In genomic region chr11:64717268-64717578, GRCh38 we compare ENCODE assay signal across 23 cellular contexts. TPM values are rescaled to one million over a fixed set of nuclear protein-coding genes. Genes with fewer than 3 reads are reported as not detected.
"Had no signal": no experiment of that assay in that cellular context is flagged by ENCODE, and none has a peak within 500 bp of the region (broad histone marks: within the 10 kb centered on the region; RNA-seq: fewer than 3 reads in every experiment).

No MANE protein-coding gene starts in this region.

- H3K4me1 ChIP-seq: gastrocnemius medialis, prostate gland had no signal

- H3K4me3 ChIP-seq: gastrocnemius medialis, heart left ventricle, left ventricle myocardium inferior, prostate gland, right atrium auricular region, tibial nerve, uterus had no signal

- ATAC-seq: activated naive CD8-positive, alpha-beta T cell treated with anti-CD3 and anti-CD28 coated beads, Interleukin-2, amount 50 U/mL, for 24 hours; esophagus mucosa; gastrocnemius medialis; heart left ventricle had no signal

- H3K9me3 ChIP-seq: gastrocnemius medialis, heart left ventricle, left ventricle myocardium inferior, prostate gland, right atrium auricular region, tibial nerve, uterus had no signal

- H3K36me3 ChIP-seq: brain microvascular endothelial cell, gastrocnemius medialis, heart left ventricle, left ventricle myocardium inferior, prostate gland, right atrium auricular region, tibial nerve, uterus had no signal

- DNase-seq: activated B cell treated with CpG ODN at 0.5 μM for 24 hours; activated CD4-positive, alpha-beta memory T cell treated with anti-CD3 and anti-CD28 coated beads, Interleukin-2, amount 10 ng/mL, durations not matched to agents 7 days and 5 days; activated CD4-positive, alpha-beta T cell treated with anti-CD3 and anti-CD28 coated beads for 48 hours; activated naive CD4-positive, alpha-beta T cell treated with Interleukin-2 at 50 U/mL for 16 hours; activated naive CD8-positive, alpha-beta T cell treated with anti-CD3 and anti-CD28 coated beads, Interleukin-2, amount 50 U/mL, for 24 hours; activated T-cell treated with anti-CD3 and anti-CD28 coated beads, Interleukin-2, amount 50 U/mL, for 1 hour; anterior cingulate cortex; brain microvascular endothelial cell; effector CD4-positive, alpha-beta T cell; gastrocnemius medialis; kidney glomerular epithelial cell; left ventricle myocardium inferior; mammary epithelial cell; midbrain; stimulated activated CD4-positive, alpha-beta T cell treated with anti-CD3 and anti-CD28 coated beads, Interleukin-2, amount 100 ng/mL, for 24 hours; uterus had no signal

- H3K27ac ChIP-seq: brain microvascular endothelial cell, gastrocnemius medialis, heart left ventricle, left ventricle myocardium inferior, prostate gland, right atrium auricular region, tibial nerve, uterus had no signal

- FAIRE-seq: TTC549 had no signal

RNA-seq across cellular contexts. Expression of gene NRXN2, which starts 5.8 kb away (rescaled TPM):
- total RNA-seq: activated T-helper 2 cell treated with anti-CD3 and anti-CD28 coated beads, Interferon-gamma antibody, Interleukin-2, Interleukin-4, amounts not matched to agents 10 μg/mL and 5 μg/mL and 100 μg/mL, durations not matched to agents 14 hours and 24 hours and 36 hours had no signal

RNA-seq across cellular contexts. Expression of gene RASGRP2, which starts 26.7 kb away (rescaled TPM):
- polyA plus RNA-seq: mammary epithelial cell had no signal
